Comparison of ENCODE assay signal across 1 cellular context in genomic region chr20:22430154-22430745, GRCh38.
A peak's percentile ranks its signal among the peaks of the same experiment; 100 is the strongest.
TF ChIP-seq lines count a peak whose summit lies in the region.

No MANE protein-coding gene starts in this region.

TF ChIP-seq in HepG2, 621 proteins besides CTCF, POLR2A, EP300 and RAD21 (continued from another document and continues in another):
- TF ChIP-seq POGK (CRISPR knock-in tag; conservative IDR thresholded peaks at IDR 0.05) (no peak), RNF2 (conservative IDR thresholded peaks at IDR 0.05; ENCODE audit: low read depth) (no peak), ZHX1 (CRISPR knock-in tag; IDR thresholded peaks at IDR 0.05; ENCODE audit: low read depth) (no peak), MAX (IDR thresholded peaks at IDR 0.05) (no peak), ZNF619 (CRISPR knock-in tag; IDR thresholded peaks at IDR 0.05) (no peak), SMAD9 (CRISPR knock-in tag; IDR thresholded peaks at IDR 0.05) (no peak), PHF5A (CRISPR knock-in tag; IDR thresholded peaks at IDR 0.05; ENCODE audit: low read depth, unreplicated experiment) (no peak), E2F5 (CRISPR knock-in tag; conservative IDR thresholded peaks at IDR 0.05) (no peak), CEBPZ (IDR thresholded peaks at IDR 0.05; ENCODE audit: low read length) (no peak), PCBP1 (IDR thresholded peaks at IDR 0.05; ENCODE audit: borderline replicate concordance, low read depth, low read length) (no peak), RBAK (CRISPR knock-in tag; IDR thresholded peaks at IDR 0.05) (0 out of 2 replicates have a peak, but pooled peaks have one; percentile 6), BORCS8-MEF2B (CRISPR knock-in tag; IDR thresholded peaks at IDR 0.05) (no peak), MNT (IDR thresholded peaks at IDR 0.05) (no peak), TP53 (CRISPR knock-in tag; conservative IDR thresholded peaks at IDR 0.05) (no peak), ARNTL (CRISPR knock-in tag; IDR thresholded peaks at IDR 0.05) (no peak), ZNF557 (CRISPR knock-in tag; IDR thresholded peaks at IDR 0.05) (no peak), FOXP4 (CRISPR knock-in tag; IDR thresholded peaks at IDR 0.05) (0 out of 2 replicates have a peak, but pooled peaks have one; percentile 26), ZBED4 (CRISPR knock-in tag; IDR thresholded peaks at IDR 0.05; ENCODE audit: borderline replicate concordance) (peak; percentile 20; the same call in 1 of the 2 replicates), NR1H2 (CRISPR knock-in tag; IDR thresholded peaks at IDR 0.05; ENCODE audit: borderline replicate concordance, low read depth) (no peak), PTBP1 (IDR thresholded peaks at IDR 0.05; ENCODE audit: low read depth, low read length, poor library complexity, severe bottlenecking) (no peak), ZFP1 (CRISPR knock-in tag; IDR thresholded peaks at IDR 0.05) (no peak), HNF4G (IDR thresholded peaks at IDR 0.05; ENCODE audit: borderline replicate concordance, low read depth, low read length) (no peak), HNF4G (CRISPR knock-in tag; IDR thresholded peaks at IDR 0.05; ENCODE audit: borderline replicate concordance, low read depth) (no peak), NFIB (CRISPR knock-in tag; IDR thresholded peaks at IDR 0.05; ENCODE audit: borderline replicate concordance) (no peak), ZNF296 (CRISPR knock-in tag; conservative IDR thresholded peaks at IDR 0.05) (peak; percentile 52; the same call in 1 of the 2 replicates), STAG1 (CRISPR knock-in tag; IDR thresholded peaks at IDR 0.05) (no peak), ZNF83 (CRISPR knock-in tag; IDR thresholded peaks at IDR 0.05; ENCODE audit: borderline replicate concordance) (no peak), PHF8 (CRISPR knock-in tag; IDR thresholded peaks at IDR 0.05) (no peak), HIC2 (CRISPR knock-in tag; IDR thresholded peaks at IDR 0.05; ENCODE audit: low read depth) (no peak), HNF1B (CRISPR knock-in tag; IDR thresholded peaks at IDR 0.05) (no peak), ZNF253 (CRISPR knock-in tag; IDR thresholded peaks at IDR 0.05; ENCODE audit: borderline replicate concordance) (no peak), ZSCAN21 (CRISPR knock-in tag; IDR thresholded peaks at IDR 0.05; ENCODE audit: borderline replicate concordance) (no peak), TOPORS (CRISPR knock-in tag; IDR thresholded peaks at IDR 0.05) (no peak), PITX1 (CRISPR knock-in tag; IDR thresholded peaks at IDR 0.05) (no peak; the same call in 1 of the 2 replicates), ATF5 (CRISPR knock-in tag; IDR thresholded peaks at IDR 0.05; ENCODE audit: low read depth) (no peak), MBNL3 (CRISPR knock-in tag; conservative IDR thresholded peaks at IDR 0.05) (no peak), CENPX (CRISPR knock-in tag; IDR thresholded peaks at IDR 0.05) (no peak), ZNF101 (CRISPR knock-in tag; IDR thresholded peaks at IDR 0.05; ENCODE audit: borderline replicate concordance, low read depth) (no peak), SIX4 (CRISPR knock-in tag; IDR thresholded peaks at IDR 0.05) (peak; percentile 35; the same call in 1 of the 2 replicates), ZEB1 (IDR thresholded peaks at IDR 0.05; ENCODE audit: insufficient replicate concordance, low read depth) (no peak)
